ENCODE assay signal across 8 cellular contexts in genomic region chr2:20350753-20351554, GRCh38. TPM values are rescaled to one million over a fixed set of nuclear protein-coding genes. Genes with fewer than 3 reads are reported as not detected.
DNase-seq lines count a peak whose midpoint lies in the region; ATAC-seq and TF ChIP-seq lines count a peak whose summit lies in the region.

A gene with protein sequence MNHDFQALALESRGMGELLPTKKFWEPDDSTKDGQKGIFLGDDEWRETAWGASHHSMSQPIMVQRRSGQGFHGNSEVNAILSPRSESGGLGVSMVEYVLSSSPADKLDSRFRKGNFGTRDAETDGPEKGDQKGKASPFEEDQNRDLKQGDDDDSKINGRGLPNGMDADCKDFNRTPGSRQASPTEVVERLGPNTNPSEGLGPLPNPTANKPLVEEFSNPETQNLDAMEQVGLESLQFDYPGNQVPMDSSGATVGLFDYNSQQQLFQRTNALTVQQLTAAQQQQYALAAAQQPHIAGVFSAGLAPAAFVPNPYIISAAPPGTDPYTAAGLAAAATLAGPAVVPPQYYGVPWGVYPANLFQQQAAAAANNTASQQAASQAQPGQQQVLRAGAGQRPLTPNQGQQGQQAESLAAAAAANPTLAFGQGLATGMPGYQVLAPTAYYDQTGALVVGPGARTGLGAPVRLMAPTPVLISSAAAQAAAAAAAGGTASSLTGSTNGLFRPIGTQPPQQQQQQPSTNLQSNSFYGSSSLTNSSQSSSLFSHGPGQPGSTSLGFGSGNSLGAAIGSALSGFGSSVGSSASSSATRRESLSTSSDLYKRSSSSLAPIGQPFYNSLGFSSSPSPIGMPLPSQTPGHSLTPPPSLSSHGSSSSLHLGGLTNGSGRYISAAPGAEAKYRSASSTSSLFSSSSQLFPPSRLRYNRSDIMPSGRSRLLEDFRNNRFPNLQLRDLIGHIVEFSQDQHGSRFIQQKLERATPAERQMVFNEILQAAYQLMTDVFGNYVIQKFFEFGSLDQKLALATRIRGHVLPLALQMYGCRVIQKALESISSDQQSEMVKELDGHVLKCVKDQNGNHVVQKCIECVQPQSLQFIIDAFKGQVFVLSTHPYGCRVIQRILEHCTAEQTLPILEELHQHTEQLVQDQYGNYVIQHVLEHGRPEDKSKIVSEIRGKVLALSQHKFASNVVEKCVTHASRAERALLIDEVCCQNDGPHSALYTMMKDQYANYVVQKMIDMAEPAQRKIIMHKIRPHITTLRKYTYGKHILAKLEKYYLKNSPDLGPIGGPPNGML (minus strand): TSS chr2:20350844. CDS start chr2:20327360, 23,484 bp downstream.

- H3K36me3 Mint-ChIP-seq in activated CD4-positive, alpha-beta T cell treated with anti-CD3 and anti-CD28 coated beads for 36 hours (ENCODE audit: low read depth): peaks cover 29% of the 10 kb centered on the region
- no peaks in the 10 kb centered on the region for H3K36me3 Mint-ChIP-seq in chondrocyte (ENCODE audit: low read depth)

- intact Hi-C loops in activated CD4-positive, alpha-beta T cell treated with anti-CD3 and anti-CD28 coated beads for 36 hours (cut with DNase I, micrococcal nuclease): loop anchor here (1.0 to 10.0 kb wide), 15 partner anchors 14 to 1790 kb away; partner anchors contain the start of genes LAPTM4A (in 2 of the 2), RDH14 (in 2 of the 2), RHOB (in 2 of the 2) and TTC32 (in 2 of the 2)

- peak within 1 kb of the TSS; percentile 92 for H3K4me3 ChIP-seq in BE2C (ENCODE audit: low read depth, low read length)
- H3K4me3 ChIP-seq in kidney epithelial cell (ENCODE audit: low read depth, low read length): peak within 1 kb of the TSS; percentile 97

- no peak within 1 kb of the TSS for H3K4me3 Mint-ChIP-seq in activated CD4-positive, alpha-beta T cell treated with anti-CD3 and anti-CD28 coated beads for 36 hours
- H3K4me3 Mint-ChIP-seq in chondrocyte (ENCODE audit: unreplicated experiment): peak within 1 kb of the TSS; percentile 89

- CTCF ChIA-PET in activated CD4-positive, alpha-beta T cell treated with anti-CD3 and anti-CD28 coated beads for 36 hours (lab: Charles Lee): interaction anchor here (1.4 to 16.4 kb wide), 3 partner anchors 14 to 24 kb away, joined by 5 to 200 read pairs (median 20); no protein-coding TSS in a partner anchor

- H3K9me3 Mint-ChIP-seq in activated CD4-positive, alpha-beta T cell treated with anti-CD3 and anti-CD28 coated beads for 36 hours (ENCODE audit: low read depth): no peaks in the 10 kb centered on the region
- no peaks in the 10 kb centered on the region for H3K9me3 Mint-ChIP-seq in chondrocyte (ENCODE audit: low read depth)

- peaks cover 15% of the 10 kb centered on the region for H3K4me1 ChIP-seq in BE2C

- TF ChIP-seq CTCF in BE2C (IDR thresholded peaks at IDR 0.05; ENCODE audit: low read depth, low read length) (no peak), chondrocyte (IDR thresholded peaks at IDR 0.05) (peak; percentile 6), kidney epithelial cell (IDR thresholded peaks at IDR 0.05; ENCODE audit: insufficient read depth, low read length, poor library complexity, severe bottlenecking) (no peak)

- DNase-seq in BE2C: peak; percentile 97
- DNase-seq in GM19240 (ENCODE audit: insufficient read length, low spot score): peak; percentile 80
- peak; percentile 96 to 98 for DNase-seq in NCI-H524 (lab: John Stamatoyannopoulos, UW)
- DNase-seq in activated CD4-positive, alpha-beta T cell treated with anti-CD3 and anti-CD28 coated beads for 36 hours: peak; percentile 97
- peak; percentile 96 for DNase-seq in chondrocyte (ENCODE audit: low spot score)
- DNase-seq in kidney epithelial cell (ENCODE audit: low read depth): peak; percentile 74
- DNase-seq in stimulated activated CD4-positive, alpha-beta T cell treated with anti-CD3 and anti-CD28 coated beads, Interleukin-15, amount 100 ng/mL, for 24 hours: peak; percentile 93

- peaks cover 25% of the 10 kb centered on the region for H3K4me1 Mint-ChIP-seq in activated CD4-positive, alpha-beta T cell treated with anti-CD3 and anti-CD28 coated beads for 36 hours
- H3K4me1 Mint-ChIP-seq in chondrocyte (ENCODE audit: low read depth): peaks cover 37% of the 10 kb centered on the region

- peak within 1 kb of the TSS; percentile 88 for H3K27ac Mint-ChIP-seq in activated CD4-positive, alpha-beta T cell treated with anti-CD3 and anti-CD28 coated beads for 36 hours
- peak within 1 kb of the TSS; percentile 88 for H3K27ac Mint-ChIP-seq in chondrocyte (ENCODE audit: unreplicated experiment)

- POLR2A ChIA-PET in activated CD4-positive, alpha-beta T cell treated with anti-CD3 and anti-CD28 coated beads for 36 hours (lab: Charles Lee): interaction anchor here (0.6 to 1.1 kb wide), 3 partner anchors 14 to 96 kb away, joined by 4 to 9 read pairs (median 4); partner anchors contain the start of gene RHOB

- H3K9me3 ChIP-seq in BE2C: no peaks in the 10 kb centered on the region

- ATAC-seq in HG03457 (IDR thresholded peaks at IDR 0.05; ENCODE audit: unreplicated experiment): peak; percentile 76
- peak; percentile 85 for ATAC-seq in activated CD4-positive, alpha-beta T cell treated with anti-CD3 and anti-CD28 coated beads for 36 hours

- H3K27me3 ChIP-seq in BE2C (no peaks in the 10 kb centered on the region), kidney epithelial cell (ENCODE audit: control insufficient read depth, insufficient read depth, low read length) (no peaks in the 10 kb centered on the region)

- H3K27me3 Mint-ChIP-seq in activated CD4-positive, alpha-beta T cell treated with anti-CD3 and anti-CD28 coated beads for 36 hours: no peaks in the 10 kb centered on the region
- no peaks in the 10 kb centered on the region for H3K27me3 Mint-ChIP-seq in chondrocyte (ENCODE audit: low read depth)

- peaks cover 8% of the 10 kb centered on the region; the same call in 1 of the 2 replicates for H3K36me3 ChIP-seq in BE2C
- H3K36me3 ChIP-seq in kidney epithelial cell (ENCODE audit: control insufficient read depth, insufficient read depth, low read length): no peaks in the 10 kb centered on the region

RNA-seq across cellular contexts. Expression of the gene that starts here (rescaled TPM):
- polyA plus RNA-seq in BE2C (2012; ENCODE audit: insufficient read depth, insufficient read length, low read depth): 55.2 TPM
- 100 to 1,000 TPM in 1 of 2 experiments, 10 to 100 TPM in 1; 78.4 to 112 TPM for total RNA-seq in activated CD4-positive, alpha-beta T cell treated with anti-CD3 and anti-CD28 coated beads for 36 hours
- 67.7 to 73.1 TPM (median 70.0 TPM) in 3 replicates for total RNA-seq in chondrocyte
- total RNA-seq in kidney epithelial cell: 41.3 and 44.2 TPM in 2 replicates

Comparison
In these comparisons a context has a peak if more than half of its experiments do, and no peak if none do; other contexts are left out.
1. Peak in every context shown above with its lines: DNase-seq, ATAC-seq and H3K4me3 ChIP-seq.